Comparison of ENCODE assay signal across 8 cellular contexts in genomic region chr13:50366488-50367174, GRCh38.
DNase-seq lines count a peak whose midpoint lies in the region; ATAC-seq and TF ChIP-seq lines count a peak whose summit lies in the region.

No MANE protein-coding gene starts in this region.

- peak overlapping the region; percentile 84 for H3K27ac ChIP-seq in VCaP

- CTCF ChIA-PET in GM10248 (lab: Yijun Ruan, JAX), result interaction anchor here (1.1 to 2.6 kb wide), 2 partner anchors 16 to 702 kb away, joined by 3 to 5 read pairs; no protein-coding TSS in a partner anchor

- peak; percentile 66 for ATAC-seq in GM19395 (IDR thresholded peaks at IDR 0.05; ENCODE audit: unreplicated experiment)
- peak; percentile 64 for ATAC-seq in HG03439 (IDR thresholded peaks at IDR 0.05; ENCODE audit: unreplicated experiment)

- intact Hi-C loops in head of caudate nucleus (cut with DNase I), result no loop called here

- TF ChIP-seq CTCF in GM10248 (IDR thresholded peaks at IDR 0.05; ENCODE audit: control extremely low read depth, extremely low read depth, low read depth, missing control alignments) (no peak), VCaP (conservative IDR thresholded peaks at IDR 0.05) (no peak)

- peak; percentile 50 for DNase-seq in GM10248 (ENCODE audit: extremely low spot score)
- peak; percentile 45 for DNase-seq in stimulated activated CD8-positive, alpha-beta memory T cell treated with anti-CD3 and anti-CD28 coated beads, Interleukin-4, amount 100 ng/mL, for 48 hours
- no peak for DNase-seq in anterior cingulate cortex (lab: John Stamatoyannopoulos, UW)
- no peak for DNase-seq in NCI-H1694 (lab: John Stamatoyannopoulos, UW)
- no peak for DNase-seq in head of caudate nucleus

- POLR2A ChIA-PET in GM10248 (lab: Yijun Ruan, JAX), result no interaction called here

Comparison
In these comparisons a context has a peak if more than half of its experiments do, and no peak if none do; other contexts are left out.
1. DNase-seq: peak in GM10248 (single experiment) and stimulated activated CD8-positive, alpha-beta memory T cell treated with anti-CD3 and anti-CD28 coated beads, Interleukin-4, amount 100 ng/mL, for 48 hours (single experiment); none in anterior cingulate cortex (0 of 58), NCI-H1694 (single experiment) and head of caudate nucleus (0 of 42).